19 cellular contexts compared by ENCODE assay signal in the genomic region with DNA sequence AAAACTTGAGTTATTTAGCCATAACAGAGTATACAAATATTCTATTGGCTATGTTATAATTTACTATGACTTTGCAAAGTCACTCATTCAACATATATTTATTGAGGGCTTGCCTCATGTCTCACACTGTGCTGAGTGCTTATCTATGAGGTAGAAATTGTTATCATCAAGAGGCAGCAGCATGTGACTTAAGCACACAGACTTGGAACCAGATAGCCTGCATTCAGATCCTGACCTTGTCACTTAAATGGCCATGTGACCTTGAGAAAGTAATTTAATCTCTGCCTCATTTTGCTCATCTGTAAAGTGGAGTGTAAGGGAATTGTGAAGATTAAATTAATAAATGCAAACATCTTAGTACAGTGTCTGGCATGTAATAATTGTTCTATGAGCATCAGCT. TPM values are rescaled to one million over a fixed set of nuclear protein-coding genes. Genes with fewer than 3 reads are reported as not detected.
"Had no signal": no experiment of that assay in that cellular context is flagged by ENCODE, and none has a peak within 500 bp of the region (broad histone marks: within the 10 kb centered on the region; RNA-seq: fewer than 3 reads in every experiment).

No MANE protein-coding gene starts in this region.

- H3K27me3 ChIP-seq: sigmoid colon had no signal

- H3K36me3 ChIP-seq: sigmoid colon, suprapubic skin, upper lobe of right lung had no signal

- H3K4me1 ChIP-seq: psoas muscle, sigmoid colon, suprapubic skin had no signal

- H3K9me3 ChIP-seq: psoas muscle, sigmoid colon, suprapubic skin, upper lobe of right lung had no signal

- ATAC-seq: esophagus mucosa; left colon; naive thymus-derived CD8-positive, alpha-beta T cell; psoas muscle; stimulated activated naive CD8-positive, alpha-beta T cell treated with anti-CD3 and anti-CD28 coated beads, Interleukin-15, Interleukin-2, amounts not matched to agents 100 U/mL and 50 U/mL, for 24 hours; upper lobe of right lung; WTC11 had no signal

- H3K27ac ChIP-seq: psoas muscle, sigmoid colon, suprapubic skin, upper lobe of right lung had no signal

- H3K4me3 ChIP-seq: psoas muscle, sigmoid colon, suprapubic skin, upper lobe of right lung had no signal

- DNase-seq: activated CD4-positive, alpha-beta T cell treated with anti-CD3 and anti-CD28 coated beads, Interleukin-2, amount 10 ng/mL, durations not matched to agents 7 days and 5 days; activated CD8-positive, alpha-beta memory T cell treated with anti-CD3 and anti-CD28 coated beads for 24 hours; activated naive CD4-positive, alpha-beta T cell treated with Interleukin-2 at 50 U/mL for 16 hours; central memory CD4-positive, alpha-beta T cell; immature natural killer cell; left colon; naive thymus-derived CD8-positive, alpha-beta T cell; psoas muscle; sigmoid colon; stimulated activated CD4-positive, alpha-beta T cell treated with anti-CD3 and anti-CD28 coated beads, Interleukin-4, amount 100 ng/mL, for 1 hour; stimulated activated CD8-positive, alpha-beta memory T cell treated with anti-CD3 and anti-CD28 coated beads, Interleukin-4, amount 100 ng/mL, for 48 hours; stimulated activated naive CD8-positive, alpha-beta T cell treated with anti-CD3 and anti-CD28 coated beads, Interleukin-15, Interleukin-2, amounts not matched to agents 100 U/mL and 50 U/mL, for 24 hours; SW 1271; T-helper 9 cell; upper lobe of right lung had no signal

RNA-seq across cellular contexts. Expression of gene SMIM43, which starts 26.0 kb away (rescaled TPM):
- total RNA-seq: activated CD4-positive, alpha-beta T cell treated with anti-CD3 and anti-CD28 coated beads, Interleukin-2, amount 10 ng/mL, durations not matched to agents 7 days and 5 days; esophagus mucosa; mononuclear cell; naive thymus-derived CD8-positive, alpha-beta T cell; psoas muscle; suprapubic skin; upper lobe of right lung had no signal
- polyA plus RNA-seq: immature natural killer cell; naive thymus-derived CD8-positive, alpha-beta T cell had no signal
